8 cellular contexts compared by ENCODE assay signal in genomic region chr3:71930056-71930991, GRCh38.
DNase-seq lines count a peak whose midpoint lies in the region; ATAC-seq and TF ChIP-seq lines count a peak whose summit lies in the region.

No MANE protein-coding gene starts in this region.

- peaks cover 4% of the 10 kb centered on the region for H3K4me1 Mint-ChIP-seq in endothelial cell (ENCODE audit: unreplicated experiment)

- H3K9me3 Mint-ChIP-seq in endothelial cell (ENCODE audit: unreplicated experiment): no peaks in the 10 kb centered on the region

- peaks cover 4% of the 10 kb centered on the region for H3K27me3 Mint-ChIP-seq in endothelial cell (ENCODE audit: unreplicated experiment)

- peak; percentile 2 for DNase-seq in stimulated activated CD4-positive, alpha-beta T cell treated with anti-CD3 and anti-CD28 coated beads, Interleukin-12 subunit alpha, Interleukin-12 subunit beta, amount 100 ng/mL, for 4 hours
- no peak for DNase-seq in stimulated activated CD4-positive, alpha-beta T cell treated with anti-CD3 and anti-CD28 coated beads, Interleukin-2, amount 100 ng/mL, for 24 hours
- DNase-seq in NCI-H2081 treated with DMSO at 0.1 percent for 48 hours (lab: John Stamatoyannopoulos, UW): peak; percentile 5
- DNase-seq in endothelial cell (ENCODE audit: low spot score): peak; percentile 13
- DNase-seq in putamen (ENCODE audit: low spot score): peak; percentile 50
- DNase-seq in activated gamma-delta T cell treated with Interleukin-2 at 50 U/mL for 16 hours: no peak
- DNase-seq in effector CD4-positive, alpha-beta T cell: no peak

- TF ChIP-seq CTCF in endothelial cell (IDR thresholded peaks at IDR 0.05; ENCODE audit: unreplicated experiment): peak; percentile 65

- no peak overlapping the region for H3K4me3 Mint-ChIP-seq in endothelial cell (ENCODE audit: unreplicated experiment)

- H3K36me3 Mint-ChIP-seq in endothelial cell (ENCODE audit: low read depth, unreplicated experiment): peaks cover 4% of the 10 kb centered on the region

- no peak for ATAC-seq in GM19328 (IDR thresholded peaks at IDR 0.05; ENCODE audit: unreplicated experiment)

- H3K27ac Mint-ChIP-seq in endothelial cell (ENCODE audit: unreplicated experiment): no peak overlapping the region

Comparison
In these comparisons a context has a peak if more than half of its experiments do, and no peak if none do; other contexts are left out.
1. DNase-seq: peak in stimulated activated CD4-positive, alpha-beta T cell treated with anti-CD3 and anti-CD28 coated beads, Interleukin-12 subunit alpha, Interleukin-12 subunit beta, amount 100 ng/mL, for 4 hours (single experiment), NCI-H2081 treated with DMSO at 0.1 percent for 48 hours (single experiment), endothelial cell (single experiment) and putamen (single experiment); none in stimulated activated CD4-positive, alpha-beta T cell treated with anti-CD3 and anti-CD28 coated beads, Interleukin-2, amount 100 ng/mL, for 24 hours (0 of 2), activated gamma-delta T cell treated with Interleukin-2 at 50 U/mL for 16 hours (single experiment) and effector CD4-positive, alpha-beta T cell (single experiment).